ENCODE assay signal across 1 cellular context in genomic region chr7:151519765-151520418, GRCh38.
TF ChIP-seq lines count a peak whose summit lies in the region.

A gene with protein sequence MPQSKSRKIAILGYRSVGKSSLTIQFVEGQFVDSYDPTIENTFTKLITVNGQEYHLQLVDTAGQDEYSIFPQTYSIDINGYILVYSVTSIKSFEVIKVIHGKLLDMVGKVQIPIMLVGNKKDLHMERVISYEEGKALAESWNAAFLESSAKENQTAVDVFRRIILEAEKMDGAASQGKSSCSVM (minus strand): TSS chr7:151519895. CDS start chr7:151519511, 384 bp downstream.

TF ChIP-seq in K562, 482 proteins besides CTCF, POLR2A, EP300 and RAD21 (continued from another document and continues in another):
- no peak for TF ChIP-seq MED1 (CRISPR knock-in tag; IDR thresholded peaks at IDR 0.05; ENCODE audit: borderline replicate concordance)
- peak; percentile 57; the same call in 1 of the 2 replicates for TF ChIP-seq KAT7 (CRISPR knock-in tag; IDR thresholded peaks at IDR 0.05; ENCODE audit: borderline replicate concordance)
- TF ChIP-seq TARDBP (IDR thresholded peaks at IDR 0.05) = no peak
- no peak for TF ChIP-seq SUPT5H (IDR thresholded peaks at IDR 0.05)
- TF ChIP-seq TOE1 (IDR thresholded peaks at IDR 0.05; ENCODE audit: borderline replicate concordance) = peak; percentile 81; the same call in 1 of the 2 replicates
- TF ChIP-seq TOE1 (CRISPR knock-in tag; IDR thresholded peaks at IDR 0.05; ENCODE audit: borderline replicate concordance, low read depth) = no peak
- peak; percentile 1 for TF ChIP-seq RBBP5 (IDR thresholded peaks at IDR 0.05; ENCODE audit: borderline replicate concordance, insufficient read depth, low read length, poor library complexity, severe bottlenecking)
- peak; percentile 80 for TF ChIP-seq ATF3 (IDR thresholded peaks at IDR 0.05)
- peak; percentile 80 for TF ChIP-seq ATF3 (CRISPR knock-in tag; conservative IDR thresholded peaks at IDR 0.05)
- TF ChIP-seq HMGXB4 (CRISPR knock-in tag; IDR thresholded peaks at IDR 0.05) = peak; percentile 88; the same call in 1 of the 2 replicates
- peak in 2 of 3 experiments; percentile 4 to 15 for TF ChIP-seq YY1 (IDR thresholded peaks at IDR 0.05; ENCODE audit: borderline replicate concordance in 1 of 3, control insufficient read depth in 1 of 3, extremely low read depth in 1 of 3, insufficient read depth in 3 of 3, insufficient read length in 1 of 3, insufficient replicate concordance in 2 of 3, low read depth in 1 of 3, low read length in 2 of 3)
- no peak for TF ChIP-seq NFYB (IDR thresholded peaks at IDR 0.05; ENCODE audit: extremely low read depth, insufficient read length)
- TF ChIP-seq ARNT (IDR thresholded peaks at IDR 0.05) = no peak
- TF ChIP-seq ZNF324 (CRISPR knock-in tag; IDR thresholded peaks at IDR 0.05) = no peak
- TF ChIP-seq PURB (CRISPR knock-in tag; IDR thresholded peaks at IDR 0.05; ENCODE audit: low read depth) = no peak
- TF ChIP-seq FOXA3 (CRISPR knock-in tag; conservative IDR thresholded peaks at IDR 0.05 in 1 of 2, IDR thresholded peaks at IDR 0.05 in 1 of 2) = no peak
- TF ChIP-seq MYBL2 (IDR thresholded peaks at IDR 0.05; ENCODE audit: low read depth) = peak; percentile 98
- no peak for TF ChIP-seq MYBL2 (CRISPR knock-in tag; IDR thresholded peaks at IDR 0.05; ENCODE audit: borderline replicate concordance)
- TF ChIP-seq CBFA2T3 (IDR thresholded peaks at IDR 0.05) = no peak
- no peak for TF ChIP-seq ZNF133 (CRISPR knock-in tag; IDR thresholded peaks at IDR 0.05)
- TF ChIP-seq SFPQ (IDR thresholded peaks at IDR 0.05; ENCODE audit: low read depth, low read length) = no peak
- TF ChIP-seq NR2C1 (IDR thresholded peaks at IDR 0.05) = no peak
- no peak for TF ChIP-seq NR2C1 (tag; IDR thresholded peaks at IDR 0.05)
- TF ChIP-seq TAF1 (IDR thresholded peaks at IDR 0.05; ENCODE audit: control insufficient read depth, extremely low read depth, insufficient read depth, low read length, severe bottlenecking) = peak; percentile 47
- no peak for TF ChIP-seq WHSC1 (IDR thresholded peaks at IDR 0.05; ENCODE audit: low read length)
- no peak for TF ChIP-seq RCOR1 (IDR thresholded peaks at IDR 0.05; ENCODE audit: borderline replicate concordance in 1 of 2, low read depth in 2 of 2, low read length in 2 of 2)
- TF ChIP-seq ATF1 (CRISPR knock-in tag; IDR thresholded peaks at IDR 0.05) = peak; percentile 73
- peak; percentile 99 for TF ChIP-seq ATF1 (tag; IDR thresholded peaks at IDR 0.05)
- TF ChIP-seq NFXL1 (CRISPR knock-in tag; IDR thresholded peaks at IDR 0.05) = no peak
- TF ChIP-seq PTRF (tag; IDR thresholded peaks at IDR 0.05) = no peak
- TF ChIP-seq NFIC (IDR thresholded peaks at IDR 0.05) = no peak; the same call in 1 of the 2 replicates
- TF ChIP-seq TCF7 (IDR thresholded peaks at IDR 0.05; ENCODE audit: borderline replicate concordance) = no peak
- TF ChIP-seq SMAD2 (IDR thresholded peaks at IDR 0.05; ENCODE audit: low read depth, low read length) = no peak
- peak; percentile 87 for TF ChIP-seq GABPA (tag; conservative IDR thresholded peaks at IDR 0.05; ENCODE audit: low read depth)
- no peak for TF ChIP-seq ZNF212 (CRISPR knock-in tag; IDR thresholded peaks at IDR 0.05)
- TF ChIP-seq BHLHE40 (IDR thresholded peaks at IDR 0.05; ENCODE audit: low read length) = no peak
- TF ChIP-seq, protein P1, sequence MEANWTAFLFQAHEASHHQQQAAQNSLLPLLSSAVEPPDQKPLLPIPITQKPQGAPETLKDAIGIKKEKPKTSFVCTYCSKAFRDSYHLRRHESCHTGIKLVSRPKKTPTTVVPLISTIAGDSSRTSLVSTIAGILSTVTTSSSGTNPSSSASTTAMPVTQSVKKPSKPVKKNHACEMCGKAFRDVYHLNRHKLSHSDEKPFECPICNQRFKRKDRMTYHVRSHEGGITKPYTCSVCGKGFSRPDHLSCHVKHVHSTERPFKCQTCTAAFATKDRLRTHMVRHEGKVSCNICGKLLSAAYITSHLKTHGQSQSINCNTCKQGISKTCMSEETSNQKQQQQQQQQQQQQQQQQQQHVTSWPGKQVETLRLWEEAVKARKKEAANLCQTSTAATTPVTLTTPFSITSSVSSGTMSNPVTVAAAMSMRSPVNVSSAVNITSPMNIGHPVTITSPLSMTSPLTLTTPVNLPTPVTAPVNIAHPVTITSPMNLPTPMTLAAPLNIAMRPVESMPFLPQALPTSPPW (CRISPR knock-in tag; IDR thresholded peaks at IDR 0.05) = peak; percentile 93
- TF ChIP-seq NCOA6 (IDR thresholded peaks at IDR 0.05) = no peak
- TF ChIP-seq ZNF316 (IDR thresholded peaks at IDR 0.05) = peak; percentile 96
- no peak for TF ChIP-seq SMARCA4 (IDR thresholded peaks at IDR 0.05)
- peak; percentile 72; the same call in 1 of the 2 replicates for TF ChIP-seq GTF2E2 (tag; IDR thresholded peaks at IDR 0.05)
- no peak for TF ChIP-seq MCM5 (IDR thresholded peaks at IDR 0.05; ENCODE audit: low read depth)
- TF ChIP-seq NFATC3 (IDR thresholded peaks at IDR 0.05) = no peak
- TF ChIP-seq, protein P2, sequence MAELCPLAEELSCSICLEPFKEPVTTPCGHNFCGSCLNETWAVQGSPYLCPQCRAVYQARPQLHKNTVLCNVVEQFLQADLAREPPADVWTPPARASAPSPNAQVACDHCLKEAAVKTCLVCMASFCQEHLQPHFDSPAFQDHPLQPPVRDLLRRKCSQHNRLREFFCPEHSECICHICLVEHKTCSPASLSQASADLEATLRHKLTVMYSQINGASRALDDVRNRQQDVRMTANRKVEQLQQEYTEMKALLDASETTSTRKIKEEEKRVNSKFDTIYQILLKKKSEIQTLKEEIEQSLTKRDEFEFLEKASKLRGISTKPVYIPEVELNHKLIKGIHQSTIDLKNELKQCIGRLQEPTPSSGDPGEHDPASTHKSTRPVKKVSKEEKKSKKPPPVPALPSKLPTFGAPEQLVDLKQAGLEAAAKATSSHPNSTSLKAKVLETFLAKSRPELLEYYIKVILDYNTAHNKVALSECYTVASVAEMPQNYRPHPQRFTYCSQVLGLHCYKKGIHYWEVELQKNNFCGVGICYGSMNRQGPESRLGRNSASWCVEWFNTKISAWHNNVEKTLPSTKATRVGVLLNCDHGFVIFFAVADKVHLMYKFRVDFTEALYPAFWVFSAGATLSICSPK (IDR thresholded peaks at IDR 0.05; ENCODE audit: borderline replicate concordance) = no peak
- TF ChIP-seq NCOR1 (IDR thresholded peaks at IDR 0.05) = no peak
- no peak for TF ChIP-seq SREBF1 (IDR thresholded peaks at IDR 0.05; ENCODE audit: borderline replicate concordance, low read depth, low read length)
- TF ChIP-seq, protein P3, sequence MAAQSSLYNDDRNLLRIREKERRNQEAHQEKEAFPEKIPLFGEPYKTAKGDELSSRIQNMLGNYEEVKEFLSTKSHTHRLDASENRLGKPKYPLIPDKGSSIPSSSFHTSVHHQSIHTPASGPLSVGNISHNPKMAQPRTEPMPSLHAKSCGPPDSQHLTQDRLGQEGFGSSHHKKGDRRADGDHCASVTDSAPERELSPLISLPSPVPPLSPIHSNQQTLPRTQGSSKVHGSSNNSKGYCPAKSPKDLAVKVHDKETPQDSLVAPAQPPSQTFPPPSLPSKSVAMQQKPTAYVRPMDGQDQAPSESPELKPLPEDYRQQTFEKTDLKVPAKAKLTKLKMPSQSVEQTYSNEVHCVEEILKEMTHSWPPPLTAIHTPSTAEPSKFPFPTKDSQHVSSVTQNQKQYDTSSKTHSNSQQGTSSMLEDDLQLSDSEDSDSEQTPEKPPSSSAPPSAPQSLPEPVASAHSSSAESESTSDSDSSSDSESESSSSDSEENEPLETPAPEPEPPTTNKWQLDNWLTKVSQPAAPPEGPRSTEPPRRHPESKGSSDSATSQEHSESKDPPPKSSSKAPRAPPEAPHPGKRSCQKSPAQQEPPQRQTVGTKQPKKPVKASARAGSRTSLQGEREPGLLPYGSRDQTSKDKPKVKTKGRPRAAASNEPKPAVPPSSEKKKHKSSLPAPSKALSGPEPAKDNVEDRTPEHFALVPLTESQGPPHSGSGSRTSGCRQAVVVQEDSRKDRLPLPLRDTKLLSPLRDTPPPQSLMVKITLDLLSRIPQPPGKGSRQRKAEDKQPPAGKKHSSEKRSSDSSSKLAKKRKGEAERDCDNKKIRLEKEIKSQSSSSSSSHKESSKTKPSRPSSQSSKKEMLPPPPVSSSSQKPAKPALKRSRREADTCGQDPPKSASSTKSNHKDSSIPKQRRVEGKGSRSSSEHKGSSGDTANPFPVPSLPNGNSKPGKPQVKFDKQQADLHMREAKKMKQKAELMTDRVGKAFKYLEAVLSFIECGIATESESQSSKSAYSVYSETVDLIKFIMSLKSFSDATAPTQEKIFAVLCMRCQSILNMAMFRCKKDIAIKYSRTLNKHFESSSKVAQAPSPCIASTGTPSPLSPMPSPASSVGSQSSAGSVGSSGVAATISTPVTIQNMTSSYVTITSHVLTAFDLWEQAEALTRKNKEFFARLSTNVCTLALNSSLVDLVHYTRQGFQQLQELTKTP (IDR thresholded peaks at IDR 0.05; ENCODE audit: low read depth in 1 of 2, partially characterized antibody in 2 of 2) = no peak
- no peak for TF ChIP-seq MIER1 (IDR thresholded peaks at IDR 0.05; ENCODE audit: low read depth)
- TF ChIP-seq ZNF239 (CRISPR knock-in tag; IDR thresholded peaks at IDR 0.05) = no peak
- TF ChIP-seq YBX1 (IDR thresholded peaks at IDR 0.05) = no peak
- TF ChIP-seq L3MBTL2 (IDR thresholded peaks at IDR 0.05) = peak; percentile 100
- no peak for TF ChIP-seq SMARCA5 (IDR thresholded peaks at IDR 0.05)
- no peak for TF ChIP-seq HMG20A (CRISPR knock-in tag; conservative IDR thresholded peaks at IDR 0.05)
- TF ChIP-seq ZBTB1 (CRISPR knock-in tag; IDR thresholded peaks at IDR 0.05; ENCODE audit: borderline replicate concordance, low read depth) = peak; percentile 62; the same call in 1 of the 2 replicates
- TF ChIP-seq KLF13 (tag; IDR thresholded peaks at IDR 0.05; ENCODE audit: borderline replicate concordance, low read depth) = peak; percentile 65
- TF ChIP-seq MECOM (CRISPR knock-in tag; IDR thresholded peaks at IDR 0.05) = no peak
- TF ChIP-seq FOXO4 (CRISPR knock-in tag; IDR thresholded peaks at IDR 0.05) = no peak
- TF ChIP-seq, protein P4, sequence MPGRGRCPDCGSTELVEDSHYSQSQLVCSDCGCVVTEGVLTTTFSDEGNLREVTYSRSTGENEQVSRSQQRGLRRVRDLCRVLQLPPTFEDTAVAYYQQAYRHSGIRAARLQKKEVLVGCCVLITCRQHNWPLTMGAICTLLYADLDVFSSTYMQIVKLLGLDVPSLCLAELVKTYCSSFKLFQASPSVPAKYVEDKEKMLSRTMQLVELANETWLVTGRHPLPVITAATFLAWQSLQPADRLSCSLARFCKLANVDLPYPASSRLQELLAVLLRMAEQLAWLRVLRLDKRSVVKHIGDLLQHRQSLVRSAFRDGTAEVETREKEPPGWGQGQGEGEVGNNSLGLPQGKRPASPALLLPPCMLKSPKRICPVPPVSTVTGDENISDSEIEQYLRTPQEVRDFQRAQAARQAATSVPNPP (IDR thresholded peaks at IDR 0.05; ENCODE audit: borderline replicate concordance, insufficient read depth, insufficient read length) = no peak
